ENCODE assay signal across 10 cellular contexts in the genomic region with DNA sequence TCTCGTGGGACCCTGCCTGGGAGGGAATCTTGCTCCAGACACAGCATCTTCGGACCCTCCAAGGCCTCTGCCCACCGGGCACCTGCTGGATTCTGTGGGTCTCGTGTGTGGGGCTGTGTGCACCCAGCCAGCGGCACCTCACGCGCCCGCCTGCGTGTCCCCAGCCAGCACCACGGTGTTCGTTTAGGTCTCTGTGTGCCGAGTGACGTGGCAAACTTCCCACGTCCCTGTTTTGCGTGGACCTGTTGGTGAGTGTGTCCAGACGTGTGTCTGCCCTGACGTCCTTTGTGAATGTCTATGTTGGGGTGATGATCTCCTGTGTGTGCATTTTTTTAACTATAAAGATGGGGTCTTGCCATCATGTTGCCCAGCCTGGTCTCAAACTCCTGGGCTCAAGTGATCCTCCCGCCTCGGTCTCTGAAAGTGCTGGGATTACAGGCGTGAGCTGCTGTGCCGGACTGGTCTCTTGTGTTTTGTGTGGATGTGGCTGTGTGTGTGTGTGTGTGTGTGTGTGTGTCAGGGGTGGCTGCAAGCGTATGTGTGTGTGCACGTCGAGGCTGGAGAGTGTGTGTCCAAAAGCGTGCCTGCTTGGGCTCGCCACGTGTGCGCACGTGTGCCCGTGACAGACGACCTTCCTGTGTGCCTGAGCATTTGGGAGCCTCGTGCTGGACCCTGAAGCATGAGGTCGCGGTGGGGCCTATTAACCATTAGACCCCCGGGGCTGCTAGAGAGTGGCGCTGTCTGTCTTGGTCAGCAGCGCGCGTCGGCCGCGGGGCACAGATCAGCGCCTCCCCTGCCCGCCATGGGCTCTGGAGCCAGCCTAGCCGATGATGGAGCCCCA. TPM values are rescaled to one million over a fixed set of nuclear protein-coding genes. Genes with fewer than 3 reads are reported as not detected.
A peak's percentile ranks its signal among the peaks of the same experiment; 100 is the strongest.
DNase-seq lines count a peak whose midpoint lies in the region; ATAC-seq and TF ChIP-seq lines count a peak whose summit lies in the region.
"Had no signal": no experiment of that assay in that cellular context is flagged by ENCODE, and none has a peak within 500 bp of the region (broad histone marks: within the 10 kb centered on the region; RNA-seq: fewer than 3 reads in every experiment).

No MANE protein-coding gene starts in this region.

- no peak for TF ChIP-seq POLR2A in right lobe of liver (IDR thresholded peaks at IDR 0.05)

- TF ChIP-seq RAD21 in SK-N-SH (IDR thresholded peaks at IDR 0.05; ENCODE audit: low read length) = no peak

- H3K4me1 ChIP-seq in SK-N-SH (ENCODE audit: control insufficient read depth in 1 of 2, insufficient read depth in 2 of 2, low read depth in 1 of 2, low read length in 1 of 2) = peaks cover 6 to 59% of the 10 kb centered on the region in 2 experiments; a peak in 3 of 4 replicates
- peaks cover 2 to 20% (median 12%) of the 10 kb centered on the region in 4 donors for H3K4me1 ChIP-seq in right lobe of liver
- peaks cover 4 to 61% (median 32%) of the 10 kb centered on the region in 5 donors for H3K4me1 ChIP-seq in subcutaneous abdominal adipose tissue (ENCODE audit: control insufficient read depth in 5 of 5, insufficient read depth in 5 of 5, low read length in 5 of 5)

- no peak for TF ChIP-seq EP300 in SK-N-SH (IDR thresholded peaks at IDR 0.05; ENCODE audit: borderline replicate concordance in 1 of 2, low read depth in 1 of 2, low read length in 1 of 2)

- H3K4me3 ChIP-seq in SK-N-SH (ENCODE audit: low read depth in 2 of 2, low read length in 1 of 2) (peak overlapping the region; percentile 27 to 49; a peak in 3 of 4 replicates), right lobe of liver (peak overlapping the region; percentile 20 to 37 (median 23)), subcutaneous abdominal adipose tissue (ENCODE audit: low read depth in 1 of 5, low read length in 5 of 5) (peak overlapping the region in 4 of 5 donors; percentile 23 to 62 (median 47))

- WGBS in SK-N-SH (ENCODE audit: low lambda C conversion rate) = 71% methylated on average over 11 of the region's 45 CpGs
- WGBS in right lobe of liver (ENCODE audit: insufficient coverage, low coverage, low lambda C conversion rate, missing lambda C conversion rate) = 100% methylated on average over 1 of the region's 45 CpGs

- H3K9me2 ChIP-seq in SK-N-SH = no peaks in the 10 kb centered on the region

- H3K4me2 ChIP-seq in SK-N-SH = peak overlapping the region; percentile 88

- H3K36me3 ChIP-seq in SK-N-SH (replicated peaks in 1 of 2; ENCODE audit: control insufficient read depth in 1 of 2, insufficient read depth in 2 of 2, low read length in 1 of 2) (no peaks in the 10 kb centered on the region), right lobe of liver (no peaks in the 10 kb centered on the region), subcutaneous abdominal adipose tissue (ENCODE audit: control insufficient read depth in 5 of 5, insufficient read depth in 5 of 5, low read length in 5 of 5) (peaks cover 0 to 22% (median 6%) of the 10 kb centered on the region in 5 donors)

- peaks cover 3% of the 10 kb centered on the region for H3K27me3 Mint-ChIP-seq in activated T-helper 2 cell treated with anti-CD3 and anti-CD28 coated beads, Interferon-gamma antibody, Interleukin-2, Interleukin-4, amounts not matched to agents 10 μg/mL and 5 μg/mL and 100 μg/mL, durations not matched to agents 14 hours and 24 hours and 36 hours (ENCODE audit: low read depth)

- no peak overlapping the region for H2AFZ ChIP-seq in SK-N-SH (ENCODE audit: low read depth)

- ATAC-seq in SK-N-SH treated with all-trans-retinoic acid at 6 μM for 48 hours = no peak
- no peak for ATAC-seq in right lobe of liver
- no peak for ATAC-seq in activated CD4-positive, CD25-positive, alpha-beta regulatory T cell treated with anti-CD3 and anti-CD28 coated beads, Interleukin-2, amount 50 U/mL, for 24 hours
- ATAC-seq in HG03354 (IDR thresholded peaks at IDR 0.05; ENCODE audit: poor library complexity, severe bottlenecking, unreplicated experiment) = no peak

- CTCF ChIA-PET in SK-N-SH (lab: Yijun Ruan, JAX) = interaction anchor here (0.6 kb wide), 1 partner anchor 10 kb away, joined by 3 read pairs; no protein-coding TSS in a partner anchor

- H3F3A ChIP-seq in SK-N-SH (replicated peaks; ENCODE audit: insufficient read depth) = peaks cover 13% of the 10 kb centered on the region

- H3K9ac ChIP-seq in SK-N-SH = peak overlapping the region; percentile 34
- no peak overlapping the region for H3K9ac ChIP-seq in subcutaneous abdominal adipose tissue (ENCODE audit: low read length in 5 of 5)

- POLR2A ChIA-PET in SK-N-SH (lab: Yijun Ruan, JAX) = no interaction called here

- no peaks in the 10 kb centered on the region for H3K27me3 ChIP-seq in SK-N-SH (ENCODE audit: insufficient read depth)
- H3K27me3 ChIP-seq in right lobe of liver = no peaks in the 10 kb centered on the region
- no peaks in the 10 kb centered on the region for H3K27me3 ChIP-seq in subcutaneous abdominal adipose tissue (ENCODE audit: control insufficient read depth in 5 of 5, insufficient read depth in 4 of 5, low read length in 5 of 5)

- H3K4me1 Mint-ChIP-seq in activated T-helper 2 cell treated with anti-CD3 and anti-CD28 coated beads, Interferon-gamma antibody, Interleukin-2, Interleukin-4, amounts not matched to agents 10 μg/mL and 5 μg/mL and 100 μg/mL, durations not matched to agents 14 hours and 24 hours and 36 hours (ENCODE audit: low read depth) = peaks cover 12% of the 10 kb centered on the region

- TF ChIP-seq CTCF in SK-N-SH (IDR thresholded peaks at IDR 0.05) (no peak), right lobe of liver (IDR thresholded peaks at IDR 0.05) (no peak)

- peak overlapping the region; percentile 62 for H3K4me3 Mint-ChIP-seq in activated T-helper 2 cell treated with anti-CD3 and anti-CD28 coated beads, Interferon-gamma antibody, Interleukin-2, Interleukin-4, amounts not matched to agents 10 μg/mL and 5 μg/mL and 100 μg/mL, durations not matched to agents 14 hours and 24 hours and 36 hours (ENCODE audit: low read depth)

- H3K27ac Mint-ChIP-seq in activated T-helper 2 cell treated with anti-CD3 and anti-CD28 coated beads, Interferon-gamma antibody, Interleukin-2, Interleukin-4, amounts not matched to agents 10 μg/mL and 5 μg/mL and 100 μg/mL, durations not matched to agents 14 hours and 24 hours and 36 hours = no peak overlapping the region

- intact Hi-C loops in activated T-helper 2 cell treated with anti-CD3 and anti-CD28 coated beads, Interferon-gamma antibody, Interleukin-2, Interleukin-4, amounts not matched to agents 10 μg/mL and 5 μg/mL and 100 μg/mL, durations not matched to agents 14 hours and 24 hours and 36 hours (cut with micrococcal nuclease) = no loop called here
- intact Hi-C loops in right lobe of liver (cut with DNase I) = loop anchor here in 1 of 2 donors (5.0 kb wide), 1 partner anchor 36 kb away; no protein-coding TSS in a partner anchor

- DNase-seq in SK-N-SH = no peak
- no peak for DNase-seq in activated T-helper 2 cell treated with anti-CD3 and anti-CD28 coated beads, Interferon-gamma antibody, Interleukin-2, Interleukin-4, amounts not matched to agents 10 μg/mL and 5 μg/mL and 100 μg/mL, durations not matched to agents 14 hours and 24 hours and 36 hours (ENCODE audit: low spot score)
- no peak for DNase-seq in right lobe of liver
- no peak for DNase-seq in DMS153 (lab: John Stamatoyannopoulos, UW)
- DNase-seq: NCI-H510A had no signal

- H3K79me2 ChIP-seq in SK-N-SH (ENCODE audit: insufficient read depth) = peaks cover 39% of the 10 kb centered on the region; the same call in 1 of the 2 replicates

- H3K36me3 Mint-ChIP-seq in activated T-helper 2 cell treated with anti-CD3 and anti-CD28 coated beads, Interferon-gamma antibody, Interleukin-2, Interleukin-4, amounts not matched to agents 10 μg/mL and 5 μg/mL and 100 μg/mL, durations not matched to agents 14 hours and 24 hours and 36 hours (ENCODE audit: low read depth) = peaks cover 28% of the 10 kb centered on the region

- H3K9me3 Mint-ChIP-seq in activated T-helper 2 cell treated with anti-CD3 and anti-CD28 coated beads, Interferon-gamma antibody, Interleukin-2, Interleukin-4, amounts not matched to agents 10 μg/mL and 5 μg/mL and 100 μg/mL, durations not matched to agents 14 hours and 24 hours and 36 hours = no peaks in the 10 kb centered on the region

- H4K20me1 ChIP-seq in SK-N-SH (ENCODE audit: insufficient read depth) = peaks cover 46% of the 10 kb centered on the region

- peak overlapping the region; percentile 69 to 95; a peak in 3 of 4 replicates for H3K27ac ChIP-seq in SK-N-SH (ENCODE audit: low read depth in 2 of 2, low read length in 1 of 2)
- H3K27ac ChIP-seq in right lobe of liver = peak overlapping the region in 1 of 3 donors; percentile 72
- peak overlapping the region; percentile 41 for H3K27ac ChIP-seq in subcutaneous abdominal adipose tissue (ENCODE audit: low read depth, low read length)

- no peaks in the 10 kb centered on the region for H3K9me3 ChIP-seq in SK-N-SH
- no peaks in the 10 kb centered on the region for H3K9me3 ChIP-seq in right lobe of liver
- no peaks in the 10 kb centered on the region for H3K9me3 ChIP-seq in subcutaneous abdominal adipose tissue (ENCODE audit: control insufficient read depth in 5 of 5, low read length in 5 of 5)

RNA-seq across cellular contexts. Expression of a gene that starts 15.7 kb away (rescaled TPM):
- 4.4 and 8.6 TPM in 2 replicates for polyA plus RNA-seq in SK-N-SH (2012; rRNA removed)
- 1.4 and 3.3 TPM in 2 replicates for polyA plus RNA-seq in SK-N-SH (2012; cell fraction: cytosol; rRNA removed)
- 14.1 and 16.6 TPM in 2 replicates for polyA plus RNA-seq in SK-N-SH (2012; cell fraction: nucleus; rRNA removed)
- 42.0 and 42.6 TPM in 2 replicates for total RNA-seq in activated T-helper 2 cell treated with anti-CD3 and anti-CD28 coated beads, Interferon-gamma antibody, Interleukin-2, Interleukin-4, amounts not matched to agents 10 μg/mL and 5 μg/mL and 100 μg/mL, durations not matched to agents 14 hours and 24 hours and 36 hours
- total RNA-seq in right lobe of liver = 1 to 10 TPM in 5 of 6 experiments, under 1 TPM in 1; 0.74 to 5.3 (median 1.9) TPM

RNA-seq across cellular contexts. Expression of a gene that starts 24.4 kb away (rescaled TPM):
- polyA plus RNA-seq in SK-N-SH (2012; rRNA removed) = not detected in 2 replicates
- 0.03 TPM in 1 of 2 replicates, not detected in the other for polyA plus RNA-seq in SK-N-SH (2012; cell fraction: cytosol; rRNA removed)
- polyA plus RNA-seq in SK-N-SH (2012; cell fraction: nucleus; rRNA removed) = 0.04 TPM in 1 of 2 replicates, not detected in the other
- total RNA-seq in activated T-helper 2 cell treated with anti-CD3 and anti-CD28 coated beads, Interferon-gamma antibody, Interleukin-2, Interleukin-4, amounts not matched to agents 10 μg/mL and 5 μg/mL and 100 μg/mL, durations not matched to agents 14 hours and 24 hours and 36 hours = 7.1 and 8.0 TPM in 2 replicates
- total RNA-seq in right lobe of liver = under 1 TPM in 1 of 6 experiments, not detected in 5; 0.47 TPM

RNA-seq across cellular contexts. Expression of a gene that starts 28.5 kb away (rescaled TPM):
- polyA plus RNA-seq in SK-N-SH (2012; rRNA removed) = 39.2 and 41.4 TPM in 2 replicates
- 19.6 and 30.3 TPM in 2 replicates for polyA plus RNA-seq in SK-N-SH (2012; cell fraction: cytosol; rRNA removed)
- 46.7 and 47.9 TPM in 2 replicates for polyA plus RNA-seq in SK-N-SH (2012; cell fraction: nucleus; rRNA removed)
- 77.1 and 83.3 TPM in 2 replicates for total RNA-seq in activated T-helper 2 cell treated with anti-CD3 and anti-CD28 coated beads, Interferon-gamma antibody, Interleukin-2, Interleukin-4, amounts not matched to agents 10 μg/mL and 5 μg/mL and 100 μg/mL, durations not matched to agents 14 hours and 24 hours and 36 hours
- 10 to 100 TPM; 14.5 to 28.2 (median 20.5) TPM for total RNA-seq in right lobe of liver

RNA-seq across cellular contexts. Expression of a gene that starts 42.6 kb away (rescaled TPM):
- 47.9 and 51.5 TPM in 2 replicates for polyA plus RNA-seq in SK-N-SH (2012; rRNA removed)
- 12.5 and 25.5 TPM in 2 replicates for polyA plus RNA-seq in SK-N-SH (2012; cell fraction: cytosol; rRNA removed)
- polyA plus RNA-seq in SK-N-SH (2012; cell fraction: nucleus; rRNA removed) = 169 and 222 TPM in 2 replicates
- 88.6 and 94.9 TPM in 2 replicates for total RNA-seq in activated T-helper 2 cell treated with anti-CD3 and anti-CD28 coated beads, Interferon-gamma antibody, Interleukin-2, Interleukin-4, amounts not matched to agents 10 μg/mL and 5 μg/mL and 100 μg/mL, durations not matched to agents 14 hours and 24 hours and 36 hours
- total RNA-seq in right lobe of liver = 10 to 100 TPM; 19.0 to 56.2 (median 29.7) TPM

RNA-seq across cellular contexts. Expression of a gene that starts 48.2 kb away (rescaled TPM):
- polyA plus RNA-seq in SK-N-SH (2012; rRNA removed) = not detected in 2 replicates
- polyA plus RNA-seq in SK-N-SH (2012; cell fraction: cytosol; rRNA removed) = not detected in 2 replicates
- polyA plus RNA-seq in SK-N-SH (2012; cell fraction: nucleus; rRNA removed) = not detected in 2 replicates
- not detected in 2 replicates for total RNA-seq in activated T-helper 2 cell treated with anti-CD3 and anti-CD28 coated beads, Interferon-gamma antibody, Interleukin-2, Interleukin-4, amounts not matched to agents 10 μg/mL and 5 μg/mL and 100 μg/mL, durations not matched to agents 14 hours and 24 hours and 36 hours
- total RNA-seq in right lobe of liver = not detected
- total RNA-seq: frontal cortex had no signal
